9 cellular contexts compared by ENCODE assay signal in genomic region chr13:29758591-29759114, GRCh38.
DNase-seq lines count a peak whose midpoint lies in the region; ATAC-seq and TF ChIP-seq lines count a peak whose summit lies in the region.
"Had no signal": no experiment of that assay in that cellular context is flagged by ENCODE, and none has a peak within 500 bp of the region (broad histone marks: within the 10 kb centered on the region; RNA-seq: fewer than 3 reads in every experiment).

No MANE protein-coding gene starts in this region.

- H2BK5ac ChIP-seq in mesendoderm (ENCODE audit: low read length) = no peak overlapping the region

- DNase-seq in PC-3 (peak; percentile 91), mesendoderm (no peak), DMS79 (lab: John Stamatoyannopoulos, UW) (no peak), A673 (ENCODE audit: low spot score) (no peak)
- peak; percentile 23 for DNase-seq in activated effector memory CD4-positive, alpha-beta T cell treated with Interleukin-2 at 50 U/mL for 16 hours
- peak; percentile 46 to 62 (median 57) for DNase-seq in stimulated activated CD4-positive, alpha-beta T cell treated with anti-CD3 and anti-CD28 coated beads, Interleukin-12 subunit alpha, Interleukin-12 subunit beta, amount 100 ng/mL, for 48 hours (ENCODE audit: low read depth in 2 of 3, low spot score in 1 of 3)
- DNase-seq: heart right ventricle had no signal

- intact Hi-C loops in PC-3 (cut with micrococcal nuclease) = loop anchor here (2.0 to 5.0 kb wide), 2 partner anchors 166 to 359 kb away; no protein-coding TSS in a partner anchor
- intact Hi-C loops in A673 (cut with micrococcal nuclease; ENCODE audit: unreplicated experiment) = no loop called here

- no peak overlapping the region for H3K4ac ChIP-seq in mesendoderm (ENCODE audit: low read depth, low read length)

- H2AK5ac ChIP-seq in mesendoderm (ENCODE audit: low read length) = no peak overlapping the region

- peak overlapping the region; percentile 83 for H2AFZ ChIP-seq in PC-3 (ENCODE audit: low read length)

- H3K4me3 ChIP-seq in PC-3 (ENCODE audit: low read length) (peak overlapping the region; percentile 54; the same call in 1 of the 2 replicates), mesendoderm (ENCODE audit: low read length) (no peak overlapping the region), A673 (ENCODE audit: low read depth, low read length, poor library complexity, severe bottlenecking) (no peak overlapping the region)
- H3K4me3 ChIP-seq: heart right ventricle had no signal

- H3K27me3 ChIP-seq in PC-3 (ENCODE audit: low read length) (no peaks in the 10 kb centered on the region), mesendoderm (ENCODE audit: insufficient read depth, low read length, poor library complexity) (no peaks in the 10 kb centered on the region), A673 (replicated peaks; ENCODE audit: insufficient read depth, low read depth, low read length, poor library complexity) (no peaks in the 10 kb centered on the region)
- H3K27me3 ChIP-seq: heart right ventricle had no signal

- H4K8ac ChIP-seq in mesendoderm (ENCODE audit: low read depth, low read length) = no peak overlapping the region

- no peak overlapping the region for H4K5ac ChIP-seq in mesendoderm (ENCODE audit: low read length)

- no peak overlapping the region for H2BK15ac ChIP-seq in mesendoderm (replicated peaks; ENCODE audit: low read depth)

- H3K9ac ChIP-seq in PC-3 (ENCODE audit: low read length) (peak overlapping the region; percentile 76), mesendoderm (ENCODE audit: low read length) (no peak overlapping the region)

- H3K27ac ChIP-seq in PC-3 (ENCODE audit: low read length) (peak overlapping the region; percentile 97), mesendoderm (ENCODE audit: low read depth, low read length) (no peak overlapping the region), A673 (ENCODE audit: low read depth, low read length, poor library complexity, severe bottlenecking) (no peak overlapping the region)
- H3K27ac ChIP-seq: heart right ventricle had no signal

- H3K4me2 ChIP-seq in PC-3 (ENCODE audit: low read length) = peak overlapping the region; percentile 84
- no peak overlapping the region for H3K4me2 ChIP-seq in mesendoderm (ENCODE audit: low read length)

- peaks cover 32% of the 10 kb centered on the region for H3K4me1 ChIP-seq in PC-3 (ENCODE audit: insufficient read depth, low read length)
- H3K4me1 ChIP-seq in mesendoderm (ENCODE audit: control insufficient read depth, low read depth, low read length) = no peaks in the 10 kb centered on the region
- peaks cover 8% of the 10 kb centered on the region for H3K4me1 ChIP-seq in A673 (ENCODE audit: insufficient read depth, low read length, poor library complexity, severe bottlenecking)

- no peaks in the 10 kb centered on the region for H3K79me1 ChIP-seq in mesendoderm (ENCODE audit: low read length)

- BruUV-seq in PC-3 (replicated peaks; lab: Mats Ljungman, UMichigan) (no TSS peak), A673 (replicated peaks; lab: Mats Ljungman, UMichigan) (no TSS peak)

- H3K9me3 ChIP-seq in PC-3 (ENCODE audit: low read length) = no peaks in the 10 kb centered on the region
- no peaks in the 10 kb centered on the region for H3K9me3 ChIP-seq in A673 (ENCODE audit: low read depth, low read length, poor library complexity, severe bottlenecking)

- no peaks in the 10 kb centered on the region for H3K79me2 ChIP-seq in PC-3 (ENCODE audit: low read length)
- no peaks in the 10 kb centered on the region for H3K79me2 ChIP-seq in mesendoderm (ENCODE audit: control insufficient read depth, insufficient read depth, low read length)

- no peak overlapping the region for H3K18ac ChIP-seq in mesendoderm (ENCODE audit: low read length)

- H2BK120ac ChIP-seq in mesendoderm (ENCODE audit: low read depth, low read length) = no peak overlapping the region

- H3K56ac ChIP-seq in mesendoderm (ENCODE audit: low read length) = no peak overlapping the region

- H3K36me3 ChIP-seq in PC-3 (ENCODE audit: low read depth, low read length) = no peaks in the 10 kb centered on the region
- no peaks in the 10 kb centered on the region for H3K36me3 ChIP-seq in mesendoderm (ENCODE audit: control insufficient read depth, insufficient read depth, low read length)
- H3K36me3 ChIP-seq in A673 (ENCODE audit: insufficient read depth, low read length, poor library complexity, severe bottlenecking) = no peaks in the 10 kb centered on the region
- H3K36me3 ChIP-seq: heart right ventricle had no signal

- H3K9me2 ChIP-seq in PC-3 (replicated peaks; ENCODE audit: low read length) = no peaks in the 10 kb centered on the region

- H3K23ac ChIP-seq in mesendoderm (ENCODE audit: low read length) = no peak overlapping the region

- no peaks in the 10 kb centered on the region for H4K20me1 ChIP-seq in PC-3 (ENCODE audit: low read length)

- CTCF ChIA-PET in PC-3 (lab: Charles Lee) = interaction anchor here (0.6 kb wide), 1 partner anchor 353 kb away, joined by 3 read pairs; no protein-coding TSS in a partner anchor
- CTCF ChIA-PET in A673 (lab: Charles Lee) = no interaction called here

- POLR2A ChIA-PET in PC-3 (lab: Charles Lee; ENCODE audit: unreplicated experiment) = no interaction called here
- POLR2A ChIA-PET in A673 (lab: Charles Lee; ENCODE audit: low non-redundant PET) = no interaction called here

- TF ChIP-seq CTCF in PC-3 (conservative IDR thresholded peaks at IDR 0.05; ENCODE audit: low read depth, low read length) (no peak), A673 (conservative IDR thresholded peaks at IDR 0.05; ENCODE audit: low read depth, low read length) (no peak)

- no peaks in the 10 kb centered on the region for H3F3A ChIP-seq in PC-3 (ENCODE audit: low read length, unreplicated experiment)

- peak; percentile 93 for ATAC-seq in GM18508 (IDR thresholded peaks at IDR 0.05; ENCODE audit: insufficient read depth, unreplicated experiment)
- peak; percentile 98 for ATAC-seq in HG02870 (IDR thresholded peaks at IDR 0.05; ENCODE audit: unreplicated experiment)
- ATAC-seq in PC-3 = peak; percentile 90

- no CpG with 5 or more reads among the region's 8 CpGs for WGBS in mesendoderm (ENCODE audit: extremely low coverage, insufficient coverage, low lambda C conversion rate)

Comparison
In these comparisons a context has a peak if more than half of its experiments do, and no peak if none do; other contexts are left out.
1. DNase-seq: peak in PC-3 (single experiment), activated effector memory CD4-positive, alpha-beta T cell treated with Interleukin-2 at 50 U/mL for 16 hours (single experiment) and stimulated activated CD4-positive, alpha-beta T cell treated with anti-CD3 and anti-CD28 coated beads, Interleukin-12 subunit alpha, Interleukin-12 subunit beta, amount 100 ng/mL, for 48 hours (3 of 3); none in mesendoderm (single experiment), DMS79 (single experiment) and A673 (single experiment).
2. Peak in every context shown above with its lines, with median percentiles within 50 percentile points of each other: ATAC-seq.